Comparison of ENCODE assay signal across 1 cellular context in the genomic region with DNA sequence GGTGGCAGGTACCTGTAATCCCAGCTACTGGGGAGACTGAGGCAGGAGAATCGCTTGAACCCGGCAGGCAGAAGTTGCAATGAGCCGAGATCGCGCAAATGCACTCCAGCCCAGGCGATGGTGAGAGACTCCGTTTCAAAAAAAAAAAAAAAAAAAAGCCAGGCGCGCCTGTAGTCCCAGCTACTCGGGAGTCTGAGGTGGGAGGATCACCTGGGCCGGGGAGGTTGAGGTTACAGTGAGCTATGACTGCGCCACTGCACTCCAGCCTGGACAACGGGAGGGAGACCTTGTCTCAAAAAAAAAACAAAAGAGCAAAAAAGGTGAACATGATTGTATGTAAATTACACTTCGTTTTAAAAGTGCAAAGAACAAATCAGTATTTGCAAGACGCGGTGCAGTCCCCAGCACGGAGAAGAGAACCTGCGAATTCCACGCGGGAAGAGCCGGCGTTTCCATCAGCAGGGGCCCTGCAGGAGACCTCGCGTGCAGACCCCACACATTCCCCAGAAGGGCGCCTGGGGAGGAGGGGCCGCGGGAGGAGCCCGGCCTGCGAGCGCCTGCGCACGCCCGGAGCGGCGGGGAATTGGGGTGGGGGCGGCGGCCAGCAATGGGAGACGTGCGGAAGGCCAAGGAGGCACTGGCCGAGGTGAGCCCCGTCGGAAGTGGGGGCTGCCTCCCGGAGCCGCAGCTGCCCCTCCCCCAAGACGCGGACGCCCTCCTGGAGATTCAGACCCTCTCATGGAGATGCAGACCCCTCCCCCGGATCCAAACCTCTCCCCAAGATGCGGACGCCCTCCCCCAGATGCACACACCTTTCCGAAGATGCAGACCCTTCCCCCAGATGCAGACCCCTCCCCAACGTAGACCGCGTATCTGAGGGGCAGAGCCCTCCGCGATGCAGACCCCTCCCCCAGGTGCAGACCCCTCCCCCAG.
TF ChIP-seq lines count a peak whose summit lies in the region.

No MANE protein-coding gene starts in this region.

TF ChIP-seq in HEK293T, 16 proteins besides CTCF, POLR2A, EP300 and RAD21 (continued from another document):
- TF ChIP-seq SUZ12 (IDR thresholded peaks at IDR 0.05) (no peak), ARNT (IDR thresholded peaks at IDR 0.05) (no peak), SP1 (IDR thresholded peaks at IDR 0.05) (no peak)
